In genomic region chrX:134743121-134743520, GRCh38 we compare ENCODE assay signal across 23 cellular contexts.
"Had no signal": no experiment of that assay in that cellular context is flagged by ENCODE, and none has a peak within 500 bp of the region (broad histone marks: within the 10 kb centered on the region; RNA-seq: fewer than 3 reads in every experiment).

No MANE protein-coding gene starts in this region.

- H3K4me3 ChIP-seq: esophagus muscularis mucosa, gastroesophageal sphincter, heart right ventricle, left lung, upper lobe of left lung had no signal

- H3K27me3 Mint-ChIP-seq: activated CD4-positive, alpha-beta T cell treated with anti-CD3 and anti-CD28 coated beads for 36 hours; activated naive CD8-positive, alpha-beta T cell treated with anti-CD3 and anti-CD28 coated beads for 36 hours; central memory CD8-positive, alpha-beta T cell; progenitor cell of endocrine pancreas had no signal

- H3K36me3 ChIP-seq: brain microvascular endothelial cell, esophagus muscularis mucosa, gastroesophageal sphincter, heart right ventricle, left lung, upper lobe of left lung had no signal

- H3K9me3 Mint-ChIP-seq: activated naive CD8-positive, alpha-beta T cell treated with anti-CD3 and anti-CD28 coated beads for 36 hours; central memory CD8-positive, alpha-beta T cell; stimulated activated naive CD8-positive, alpha-beta T cell treated with anti-CD3 and anti-CD28 coated beads, Interleukin-15, Interleukin-2, amounts not matched to agents 100 ng/mL and 50 ng/mL, for 24 hours had no signal

- H3K27ac ChIP-seq: brain microvascular endothelial cell, esophagus muscularis mucosa, gastroesophageal sphincter, left lung, upper lobe of left lung had no signal

- H3K4me1 ChIP-seq: left lung, upper lobe of left lung had no signal

- H3K36me3 Mint-ChIP-seq: activated naive CD8-positive, alpha-beta T cell treated with anti-CD3 and anti-CD28 coated beads for 36 hours; mesothelial cell of epicardium had no signal

- H3K27me3 ChIP-seq: brain microvascular endothelial cell, esophagus muscularis mucosa, gastroesophageal sphincter, left lung, upper lobe of left lung had no signal

- H3K27ac Mint-ChIP-seq: activated CD4-positive, alpha-beta T cell treated with anti-CD3 and anti-CD28 coated beads for 36 hours; activated naive CD8-positive, alpha-beta T cell treated with anti-CD3 and anti-CD28 coated beads for 36 hours; mesothelial cell of epicardium; nephron progenitor cell; progenitor cell of endocrine pancreas; stimulated activated naive CD8-positive, alpha-beta T cell treated with anti-CD3 and anti-CD28 coated beads, Interleukin-15, Interleukin-2, amounts not matched to agents 100 ng/mL and 50 ng/mL, for 24 hours had no signal

- H3K4me3 Mint-ChIP-seq: activated CD4-positive, alpha-beta T cell treated with anti-CD3 and anti-CD28 coated beads for 36 hours; activated naive CD8-positive, alpha-beta T cell treated with anti-CD3 and anti-CD28 coated beads for 36 hours; central memory CD8-positive, alpha-beta T cell; mesothelial cell of epicardium; nephron progenitor cell; stimulated activated naive CD8-positive, alpha-beta T cell treated with anti-CD3 and anti-CD28 coated beads, Interleukin-15, Interleukin-2, amounts not matched to agents 100 ng/mL and 50 ng/mL, for 24 hours had no signal

- H3K4me1 Mint-ChIP-seq: activated CD4-positive, alpha-beta T cell treated with anti-CD3 and anti-CD28 coated beads for 36 hours; activated naive CD8-positive, alpha-beta T cell treated with anti-CD3 and anti-CD28 coated beads for 36 hours; central memory CD8-positive, alpha-beta T cell had no signal

- H3K9me3 ChIP-seq: esophagus muscularis mucosa, gastroesophageal sphincter, heart right ventricle, left lung, upper lobe of left lung had no signal

- DNase-seq: activated CD4-positive, alpha-beta T cell treated with anti-CD3 and anti-CD28 coated beads for 36 hours; activated CD4-positive, alpha-beta T cell treated with anti-CD3 and anti-CD28 coated beads, Interleukin-2, amount 50 U/mL, for 48 hours; activated naive CD4-positive, alpha-beta T cell; activated naive CD8-positive, alpha-beta T cell treated with anti-CD3 and anti-CD28 coated beads for 36 hours; activated T-cell treated with anti-CD3 and anti-CD28 coated beads for 4 hours; amygdala; brain microvascular endothelial cell; cortex of kidney; effector CD4-positive, alpha-beta T cell; heart right ventricle; left lung; nephron progenitor cell; occipital lobe; stimulated activated CD4-positive, alpha-beta T cell treated with anti-CD3 and anti-CD28 coated beads, Interleukin-2, amount 100 ng/mL, for 24 hours; SW 1271; T-helper 2 cell; upper lobe of left lung had no signal
